In genomic region chr9:68574150-68574549, GRCh38 we compare ENCODE assay signal across 15 cellular contexts. TPM values are rescaled to one million over a fixed set of nuclear protein-coding genes. Genes with fewer than 3 reads are reported as not detected.
DNase-seq lines count a peak whose midpoint lies in the region; ATAC-seq, FAIRE-seq and TF ChIP-seq lines count a peak whose summit lies in the region.
"Had no signal": no experiment of that assay in that cellular context is flagged by ENCODE, and none has a peak within 500 bp of the region (broad histone marks: within the 10 kb centered on the region; RNA-seq: fewer than 3 reads in every experiment).

No MANE protein-coding gene starts in this region.

- H3K27me3 Mint-ChIP-seq in CD14-positive monocyte (ENCODE audit: low read depth in 3 of 3): peaks cover 0 to 3% (median 0%) of the 10 kb centered on the region in 3 donors
- peaks cover 13% of the 10 kb centered on the region for H3K27me3 Mint-ChIP-seq in activated CD8-positive, alpha-beta T cell treated with anti-CD3 and anti-CD28 coated beads for 36 hours

- no peak for ATAC-seq in activated CD8-positive, alpha-beta T cell treated with anti-CD3 and anti-CD28 coated beads for 36 hours
- ATAC-seq: activated T-cell treated with anti-CD3 and anti-CD28 coated beads, Interleukin-2, amount 50 U/mL, for 72 hours; GM23338 had no signal

- no peak overlapping the region for H3K4me3 Mint-ChIP-seq in CD14-positive monocyte
- H3K4me3 Mint-ChIP-seq in activated CD8-positive, alpha-beta T cell treated with anti-CD3 and anti-CD28 coated beads for 36 hours: no peak overlapping the region
- H3K4me3 Mint-ChIP-seq: activated T-cell treated with anti-CD3 and anti-CD28 coated beads, Interleukin-2, amount 50 U/mL, for 72 hours; GM23338 had no signal

- TF ChIP-seq CTCF in CD14-positive monocyte (IDR thresholded peaks at IDR 0.05): peak; percentile 5
- TF ChIP-seq CTCF in kidney epithelial cell (IDR thresholded peaks at IDR 0.05; ENCODE audit: insufficient read depth, low read length, poor library complexity, severe bottlenecking): peak; percentile 12
- no peak for TF ChIP-seq CTCF in activated CD8-positive, alpha-beta T cell treated with anti-CD3 and anti-CD28 coated beads for 36 hours (IDR thresholded peaks at IDR 0.05)

- peaks cover 6% of the 10 kb centered on the region for H3K4me1 ChIP-seq in adipocyte (ENCODE audit: control insufficient read depth, insufficient read depth, low read length)

- intact Hi-C loops in CD14-positive monocyte (cut with micrococcal nuclease): loop anchor here (10.0 kb wide), 2 partner anchors 49 to 219 kb away; partner anchors contain the start of gene PGM5 (in 1 of the 2)
- intact Hi-C loops in activated CD8-positive, alpha-beta T cell treated with anti-CD3 and anti-CD28 coated beads for 36 hours (cut with micrococcal nuclease): no loop called here

- H3K27me3 ChIP-seq in adipocyte (replicated peaks; ENCODE audit: control insufficient read depth, insufficient read depth, low read length) (peaks cover 6% of the 10 kb centered on the region), kidney epithelial cell (ENCODE audit: control insufficient read depth, insufficient read depth, low read length) (no peaks in the 10 kb centered on the region)

- no peak overlapping the region for H3K27ac Mint-ChIP-seq in CD14-positive monocyte
- no peak overlapping the region for H3K27ac Mint-ChIP-seq in activated CD8-positive, alpha-beta T cell treated with anti-CD3 and anti-CD28 coated beads for 36 hours
- H3K27ac Mint-ChIP-seq: activated T-cell treated with anti-CD3 and anti-CD28 coated beads, Interleukin-2, amount 50 U/mL, for 72 hours; GM23338 had no signal

- no peak for DNase-seq in CD14-positive monocyte (ENCODE audit: low spot score)
- no peak for DNase-seq in GM19239 (ENCODE audit: insufficient read length, low spot score)
- DNase-seq in adipocyte (ENCODE audit: low read depth): peak; percentile 14
- DNase-seq in kidney epithelial cell (ENCODE audit: low read depth): no peak
- DNase-seq in ecto neural progenitor cell (ENCODE audit: low spot score): no peak
- DNase-seq in activated CD4-positive, alpha-beta T cell treated with anti-CD3 and anti-CD28 coated beads, Interleukin-2, amount 50 U/mL, for 1 hour: no peak
- no peak for DNase-seq in activated CD8-positive, alpha-beta T cell treated with anti-CD3 and anti-CD28 coated beads for 36 hours
- DNase-seq: activated T-cell treated with anti-CD3 and anti-CD28 coated beads, Interleukin-2, amount 50 U/mL, for 72 hours; amygdala; COR-L47; NCI-H1436; NCI-H82 had no signal

- no peak overlapping the region for H3K9ac ChIP-seq in adipocyte (ENCODE audit: low read length)

- H3K4me1 Mint-ChIP-seq in CD14-positive monocyte: peaks cover 18% of the 10 kb centered on the region
- H3K4me1 Mint-ChIP-seq in activated CD8-positive, alpha-beta T cell treated with anti-CD3 and anti-CD28 coated beads for 36 hours (ENCODE audit: low read depth): no peaks in the 10 kb centered on the region
- H3K4me1 Mint-ChIP-seq: GM23338 had no signal

- H3K4me3 ChIP-seq in adipocyte (ENCODE audit: low read length): no peak overlapping the region
- no peak overlapping the region for H3K4me3 ChIP-seq in kidney epithelial cell (ENCODE audit: low read depth, low read length)
- H3K4me3 ChIP-seq: GM23338 had no signal

- H3K9me3 Mint-ChIP-seq in CD14-positive monocyte: peaks cover 10 to 16% (median 14%) of the 10 kb centered on the region in 7 donors
- peaks cover 4% of the 10 kb centered on the region for H3K9me3 Mint-ChIP-seq in activated CD8-positive, alpha-beta T cell treated with anti-CD3 and anti-CD28 coated beads for 36 hours
- H3K9me3 Mint-ChIP-seq: GM23338 had no signal

- POLR2A ChIA-PET in activated CD8-positive, alpha-beta T cell treated with anti-CD3 and anti-CD28 coated beads for 36 hours (lab: Charles Lee): no interaction called here

- H3K36me3 ChIP-seq in adipocyte (ENCODE audit: control insufficient read depth, insufficient read depth, low read length, severe bottlenecking) (no peaks in the 10 kb centered on the region), kidney epithelial cell (ENCODE audit: control insufficient read depth, insufficient read depth, low read length) (no peaks in the 10 kb centered on the region)

- peak; percentile 73 for FAIRE-seq in GM19239 (lab: Jason Lieb, UNC)
- FAIRE-seq: endothelial cell of umbilical vein, HTR-8/SVneo had no signal

- H3K36me3 Mint-ChIP-seq in CD14-positive monocyte: peaks cover 2 to 13% of the 10 kb centered on the region in 2 donors
- no peaks in the 10 kb centered on the region for H3K36me3 Mint-ChIP-seq in activated CD8-positive, alpha-beta T cell treated with anti-CD3 and anti-CD28 coated beads for 36 hours (ENCODE audit: low read depth)

- CTCF ChIA-PET in activated CD8-positive, alpha-beta T cell treated with anti-CD3 and anti-CD28 coated beads for 36 hours (lab: Charles Lee): interaction anchor here (0.9 to 1.0 kb wide), 2 partner anchors 9 to 399 kb away, joined by 3 read pairs; no protein-coding TSS in a partner anchor

- H3K9me3 ChIP-seq in adipocyte (ENCODE audit: control insufficient read depth, low read length): no peaks in the 10 kb centered on the region

RNA-seq across cellular contexts. Expression of gene TMEM252, which starts 33.5 kb away (rescaled TPM):
- polyA plus RNA-seq in CD14-positive monocyte: not detected
- total RNA-seq in kidney epithelial cell: not detected in 2 replicates
- not detected for total RNA-seq in activated CD8-positive, alpha-beta T cell treated with anti-CD3 and anti-CD28 coated beads for 36 hours
- total RNA-seq: activated T-cell treated with anti-CD3 and anti-CD28 coated beads, Interleukin-2, amount 50 U/mL, for 72 hours; endothelial cell of umbilical vein; GM23338 had no signal
- polyA plus RNA-seq: endothelial cell of umbilical vein, GM23338 had no signal
